ENCODE assay signal across 18 cellular contexts in genomic region chr5:167049771-167050567, GRCh38.
"Had no signal": no experiment of that assay in that cellular context is flagged by ENCODE, and none has a peak within 500 bp of the region (broad histone marks: within the 10 kb centered on the region; RNA-seq: fewer than 3 reads in every experiment).

No MANE protein-coding gene starts in this region.

- H3K27me3 ChIP-seq: left lung, neural progenitor cell, sigmoid colon, stomach, suprapubic skin, tibial nerve had no signal

- H3K4me3 ChIP-seq: left lung, lung, neural progenitor cell, sigmoid colon, smooth muscle cell, stomach, suprapubic skin, tibial nerve had no signal

- H3K27ac ChIP-seq: epithelial cell of prostate, left lung, neural progenitor cell, sigmoid colon, stomach, suprapubic skin, tibial nerve had no signal

- H3K4me1 ChIP-seq: left lung, neural progenitor cell had no signal

- H3K9ac ChIP-seq: neural progenitor cell had no signal

- ATAC-seq: activated CD4-positive, CD25-positive, alpha-beta regulatory T cell treated with anti-CD3 and anti-CD28 coated beads, Interleukin-2, amount 50 U/mL, for 24 hours; activated CD8-positive, alpha-beta memory T cell treated with anti-CD3 and anti-CD28 coated beads, Interleukin-2, amount 10 ng/mL, durations not matched to agents 7 days and 5 days; effector memory CD8-positive, alpha-beta T cell; naive thymus-derived CD8-positive, alpha-beta T cell; stimulated activated memory B cell treated with anti-CD40 and anti-IgM and Interleukin-4, amounts not matched to agents 10 μg/mL and 1 μg/mL and 100 μg/mL, for 72 hours had no signal

- H3K4me2 ChIP-seq: neural progenitor cell had no signal

- H3K9me3 ChIP-seq: left lung, sigmoid colon, stomach, suprapubic skin, tibial nerve had no signal

- DNase-seq: activated CD8-positive, alpha-beta memory T cell treated with anti-CD3 and anti-CD28 coated beads, Interleukin-2, amount 10 ng/mL, durations not matched to agents 7 days and 5 days; activated effector memory CD4-positive, alpha-beta T cell treated with anti-CD3 and anti-CD28 coated beads, Interleukin-2, amount 50 U/mL, for 16 hours; activated T-cell treated with anti-CD3 and anti-CD28 coated beads for 4 hours; effector memory CD8-positive, alpha-beta T cell; immature natural killer cell; left lung; naive thymus-derived CD8-positive, alpha-beta T cell; retina; sigmoid colon had no signal

- H3K36me3 ChIP-seq: left lung, neural progenitor cell, sigmoid colon, stomach, suprapubic skin, tibial nerve had no signal

- H2AFZ ChIP-seq: neural progenitor cell had no signal
